Comparison of ENCODE assay signal across 1 cellular context in genomic region chr22:22033803-22034468, GRCh38.
A peak's percentile ranks its signal among the peaks of the same experiment; 100 is the strongest.
TF ChIP-seq lines count a peak whose summit lies in the region.

No MANE protein-coding gene starts in this region.

TF ChIP-seq in K562, 482 proteins besides CTCF, POLR2A, EP300 and RAD21:
- no peak for TF ChIP-seq ZNF717 (CRISPR knock-in tag; IDR thresholded peaks at IDR 0.05)
- TF ChIP-seq MXD1 (CRISPR knock-in tag; IDR thresholded peaks at IDR 0.05; ENCODE audit: borderline replicate concordance, poor library complexity, severe bottlenecking), result no peak
- peak in 1 of 2 experiments; percentile 5; a peak in 1 of 4 replicates for TF ChIP-seq SRF (CRISPR knock-in tag; IDR thresholded peaks at IDR 0.05)
- TF ChIP-seq ZNF511 (CRISPR knock-in tag; IDR thresholded peaks at IDR 0.05), result 0 out of 2 replicates have a peak, but pooled peaks have one; percentile 18
- TF ChIP-seq, protein P1, sequence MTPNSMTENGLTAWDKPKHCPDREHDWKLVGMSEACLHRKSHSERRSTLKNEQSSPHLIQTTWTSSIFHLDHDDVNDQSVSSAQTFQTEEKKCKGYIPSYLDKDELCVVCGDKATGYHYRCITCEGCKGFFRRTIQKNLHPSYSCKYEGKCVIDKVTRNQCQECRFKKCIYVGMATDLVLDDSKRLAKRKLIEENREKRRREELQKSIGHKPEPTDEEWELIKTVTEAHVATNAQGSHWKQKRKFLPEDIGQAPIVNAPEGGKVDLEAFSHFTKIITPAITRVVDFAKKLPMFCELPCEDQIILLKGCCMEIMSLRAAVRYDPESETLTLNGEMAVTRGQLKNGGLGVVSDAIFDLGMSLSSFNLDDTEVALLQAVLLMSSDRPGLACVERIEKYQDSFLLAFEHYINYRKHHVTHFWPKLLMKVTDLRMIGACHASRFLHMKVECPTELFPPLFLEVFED (CRISPR knock-in tag; conservative IDR thresholded peaks at IDR 0.05), result no peak
- 0 out of 2 replicates have a peak, but pooled peaks have one; percentile 44 for TF ChIP-seq NR1H2 (CRISPR knock-in tag; IDR thresholded peaks at IDR 0.05)
- TF ChIP-seq SNRNP70 (optimal IDR thresholded peaks at IDR 0.05; ENCODE audit: low read depth, low read length), result no peak
- no peak for TF ChIP-seq ATF4 (CRISPR knock-in tag; IDR thresholded peaks at IDR 0.05)
- no peak for TF ChIP-seq CC2D1A (IDR thresholded peaks at IDR 0.05)
- TF ChIP-seq, protein P2, sequence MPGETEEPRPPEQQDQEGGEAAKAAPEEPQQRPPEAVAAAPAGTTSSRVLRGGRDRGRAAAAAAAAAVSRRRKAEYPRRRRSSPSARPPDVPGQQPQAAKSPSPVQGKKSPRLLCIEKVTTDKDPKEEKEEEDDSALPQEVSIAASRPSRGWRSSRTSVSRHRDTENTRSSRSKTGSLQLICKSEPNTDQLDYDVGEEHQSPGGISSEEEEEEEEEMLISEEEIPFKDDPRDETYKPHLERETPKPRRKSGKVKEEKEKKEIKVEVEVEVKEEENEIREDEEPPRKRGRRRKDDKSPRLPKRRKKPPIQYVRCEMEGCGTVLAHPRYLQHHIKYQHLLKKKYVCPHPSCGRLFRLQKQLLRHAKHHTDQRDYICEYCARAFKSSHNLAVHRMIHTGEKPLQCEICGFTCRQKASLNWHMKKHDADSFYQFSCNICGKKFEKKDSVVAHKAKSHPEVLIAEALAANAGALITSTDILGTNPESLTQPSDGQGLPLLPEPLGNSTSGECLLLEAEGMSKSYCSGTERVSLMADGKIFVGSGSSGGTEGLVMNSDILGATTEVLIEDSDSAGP (CRISPR knock-in tag; IDR thresholded peaks at IDR 0.05), result no peak
- no peak for TF ChIP-seq ZBTB1 (CRISPR knock-in tag; IDR thresholded peaks at IDR 0.05; ENCODE audit: borderline replicate concordance, low read depth)
- no peak for TF ChIP-seq ZNF444 (CRISPR knock-in tag; IDR thresholded peaks at IDR 0.05)
- TF ChIP-seq, protein P3, sequence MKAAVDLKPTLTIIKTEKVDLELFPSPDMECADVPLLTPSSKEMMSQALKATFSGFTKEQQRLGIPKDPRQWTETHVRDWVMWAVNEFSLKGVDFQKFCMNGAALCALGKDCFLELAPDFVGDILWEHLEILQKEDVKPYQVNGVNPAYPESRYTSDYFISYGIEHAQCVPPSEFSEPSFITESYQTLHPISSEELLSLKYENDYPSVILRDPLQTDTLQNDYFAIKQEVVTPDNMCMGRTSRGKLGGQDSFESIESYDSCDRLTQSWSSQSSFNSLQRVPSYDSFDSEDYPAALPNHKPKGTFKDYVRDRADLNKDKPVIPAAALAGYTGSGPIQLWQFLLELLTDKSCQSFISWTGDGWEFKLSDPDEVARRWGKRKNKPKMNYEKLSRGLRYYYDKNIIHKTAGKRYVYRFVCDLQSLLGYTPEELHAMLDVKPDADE (conservative IDR thresholded peaks at IDR 0.05; ENCODE audit: control insufficient read depth, low read depth, low read length), result 0 out of 2 replicates have a peak, but pooled peaks have one; percentile 36
- TF ChIP-seq CBFB (CRISPR knock-in tag; IDR thresholded peaks at IDR 0.05), result 0 out of 2 replicates have a peak, but pooled peaks have one; percentile 30
- TF ChIP-seq CEBPG (CRISPR knock-in tag; IDR thresholded peaks at IDR 0.05), result peak; percentile 19; the same call in 1 of the 2 replicates
- TF ChIP-seq CEBPG (tag; conservative IDR thresholded peaks at IDR 0.05 in 1 of 2, IDR thresholded peaks at IDR 0.05 in 1 of 2), result no peak
- TF ChIP-seq SMARCC2 (IDR thresholded peaks at IDR 0.05; ENCODE audit: low read depth), result no peak
- 0 out of 2 replicates have a peak, but pooled peaks have one; percentile 21 for TF ChIP-seq ZBTB7A (IDR thresholded peaks at IDR 0.05; ENCODE audit: borderline replicate concordance, control insufficient read depth, low read depth, low read length)
- TF ChIP-seq ZNF57 (CRISPR knock-in tag; IDR thresholded peaks at IDR 0.05), result no peak
- TF ChIP-seq POLR2H (tag; IDR thresholded peaks at IDR 0.05; ENCODE audit: low read depth), result no peak
- TF ChIP-seq, protein P4, sequence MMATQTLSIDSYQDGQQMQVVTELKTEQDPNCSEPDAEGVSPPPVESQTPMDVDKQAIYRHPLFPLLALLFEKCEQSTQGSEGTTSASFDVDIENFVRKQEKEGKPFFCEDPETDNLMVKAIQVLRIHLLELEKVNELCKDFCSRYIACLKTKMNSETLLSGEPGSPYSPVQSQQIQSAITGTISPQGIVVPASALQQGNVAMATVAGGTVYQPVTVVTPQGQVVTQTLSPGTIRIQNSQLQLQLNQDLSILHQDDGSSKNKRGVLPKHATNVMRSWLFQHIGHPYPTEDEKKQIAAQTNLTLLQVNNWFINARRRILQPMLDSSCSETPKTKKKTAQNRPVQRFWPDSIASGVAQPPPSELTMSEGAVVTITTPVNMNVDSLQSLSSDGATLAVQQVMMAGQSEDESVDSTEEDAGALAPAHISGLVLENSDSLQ (IDR thresholded peaks at IDR 0.05), result no peak
- TF ChIP-seq, protein P5, sequence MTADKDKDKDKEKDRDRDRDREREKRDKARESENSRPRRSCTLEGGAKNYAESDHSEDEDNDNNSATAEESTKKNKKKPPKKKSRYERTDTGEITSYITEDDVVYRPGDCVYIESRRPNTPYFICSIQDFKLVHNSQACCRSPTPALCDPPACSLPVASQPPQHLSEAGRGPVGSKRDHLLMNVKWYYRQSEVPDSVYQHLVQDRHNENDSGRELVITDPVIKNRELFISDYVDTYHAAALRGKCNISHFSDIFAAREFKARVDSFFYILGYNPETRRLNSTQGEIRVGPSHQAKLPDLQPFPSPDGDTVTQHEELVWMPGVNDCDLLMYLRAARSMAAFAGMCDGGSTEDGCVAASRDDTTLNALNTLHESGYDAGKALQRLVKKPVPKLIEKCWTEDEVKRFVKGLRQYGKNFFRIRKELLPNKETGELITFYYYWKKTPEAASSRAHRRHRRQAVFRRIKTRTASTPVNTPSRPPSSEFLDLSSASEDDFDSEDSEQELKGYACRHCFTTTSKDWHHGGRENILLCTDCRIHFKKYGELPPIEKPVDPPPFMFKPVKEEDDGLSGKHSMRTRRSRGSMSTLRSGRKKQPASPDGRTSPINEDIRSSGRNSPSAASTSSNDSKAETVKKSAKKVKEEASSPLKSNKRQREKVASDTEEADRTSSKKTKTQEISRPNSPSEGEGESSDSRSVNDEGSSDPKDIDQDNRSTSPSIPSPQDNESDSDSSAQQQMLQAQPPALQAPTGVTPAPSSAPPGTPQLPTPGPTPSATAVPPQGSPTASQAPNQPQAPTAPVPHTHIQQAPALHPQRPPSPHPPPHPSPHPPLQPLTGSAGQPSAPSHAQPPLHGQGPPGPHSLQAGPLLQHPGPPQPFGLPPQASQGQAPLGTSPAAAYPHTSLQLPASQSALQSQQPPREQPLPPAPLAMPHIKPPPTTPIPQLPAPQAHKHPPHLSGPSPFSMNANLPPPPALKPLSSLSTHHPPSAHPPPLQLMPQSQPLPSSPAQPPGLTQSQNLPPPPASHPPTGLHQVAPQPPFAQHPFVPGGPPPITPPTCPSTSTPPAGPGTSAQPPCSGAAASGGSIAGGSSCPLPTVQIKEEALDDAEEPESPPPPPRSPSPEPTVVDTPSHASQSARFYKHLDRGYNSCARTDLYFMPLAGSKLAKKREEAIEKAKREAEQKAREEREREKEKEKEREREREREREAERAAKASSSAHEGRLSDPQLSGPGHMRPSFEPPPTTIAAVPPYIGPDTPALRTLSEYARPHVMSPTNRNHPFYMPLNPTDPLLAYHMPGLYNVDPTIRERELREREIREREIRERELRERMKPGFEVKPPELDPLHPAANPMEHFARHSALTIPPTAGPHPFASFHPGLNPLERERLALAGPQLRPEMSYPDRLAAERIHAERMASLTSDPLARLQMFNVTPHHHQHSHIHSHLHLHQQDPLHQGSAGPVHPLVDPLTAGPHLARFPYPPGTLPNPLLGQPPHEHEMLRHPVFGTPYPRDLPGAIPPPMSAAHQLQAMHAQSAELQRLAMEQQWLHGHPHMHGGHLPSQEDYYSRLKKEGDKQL (CRISPR knock-in tag; IDR thresholded peaks at IDR 0.05; ENCODE audit: borderline replicate concordance), result no peak
- TF ChIP-seq, protein P6, sequence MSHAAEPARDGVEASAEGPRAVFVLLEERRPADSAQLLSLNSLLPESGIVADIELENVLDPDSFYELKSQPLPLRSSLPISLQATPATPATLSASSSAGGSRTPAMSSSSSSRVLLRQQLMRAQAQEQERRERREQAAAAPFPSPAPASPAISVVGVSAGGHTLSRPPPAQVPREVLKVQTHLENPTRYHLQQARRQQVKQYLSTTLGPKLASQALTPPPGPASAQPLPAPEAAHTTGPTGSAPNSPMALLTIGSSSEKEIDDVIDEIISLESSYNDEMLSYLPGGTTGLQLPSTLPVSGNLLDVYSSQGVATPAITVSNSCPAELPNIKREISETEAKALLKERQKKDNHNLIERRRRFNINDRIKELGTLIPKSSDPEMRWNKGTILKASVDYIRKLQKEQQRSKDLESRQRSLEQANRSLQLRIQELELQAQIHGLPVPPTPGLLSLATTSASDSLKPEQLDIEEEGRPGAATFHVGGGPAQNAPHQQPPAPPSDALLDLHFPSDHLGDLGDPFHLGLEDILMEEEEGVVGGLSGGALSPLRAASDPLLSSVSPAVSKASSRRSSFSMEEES (CRISPR knock-in tag; IDR thresholded peaks at IDR 0.05), result peak; percentile 11
- no peak for TF ChIP-seq SAP30 (IDR thresholded peaks at IDR 0.05; ENCODE audit: borderline replicate concordance, insufficient read depth, low read depth, low read length, poor library complexity, severe bottlenecking)
TF ChIP-seq in K562: peak in this region for 8.
